ENCODE assay signal across 12 cellular contexts in the genomic region with DNA sequence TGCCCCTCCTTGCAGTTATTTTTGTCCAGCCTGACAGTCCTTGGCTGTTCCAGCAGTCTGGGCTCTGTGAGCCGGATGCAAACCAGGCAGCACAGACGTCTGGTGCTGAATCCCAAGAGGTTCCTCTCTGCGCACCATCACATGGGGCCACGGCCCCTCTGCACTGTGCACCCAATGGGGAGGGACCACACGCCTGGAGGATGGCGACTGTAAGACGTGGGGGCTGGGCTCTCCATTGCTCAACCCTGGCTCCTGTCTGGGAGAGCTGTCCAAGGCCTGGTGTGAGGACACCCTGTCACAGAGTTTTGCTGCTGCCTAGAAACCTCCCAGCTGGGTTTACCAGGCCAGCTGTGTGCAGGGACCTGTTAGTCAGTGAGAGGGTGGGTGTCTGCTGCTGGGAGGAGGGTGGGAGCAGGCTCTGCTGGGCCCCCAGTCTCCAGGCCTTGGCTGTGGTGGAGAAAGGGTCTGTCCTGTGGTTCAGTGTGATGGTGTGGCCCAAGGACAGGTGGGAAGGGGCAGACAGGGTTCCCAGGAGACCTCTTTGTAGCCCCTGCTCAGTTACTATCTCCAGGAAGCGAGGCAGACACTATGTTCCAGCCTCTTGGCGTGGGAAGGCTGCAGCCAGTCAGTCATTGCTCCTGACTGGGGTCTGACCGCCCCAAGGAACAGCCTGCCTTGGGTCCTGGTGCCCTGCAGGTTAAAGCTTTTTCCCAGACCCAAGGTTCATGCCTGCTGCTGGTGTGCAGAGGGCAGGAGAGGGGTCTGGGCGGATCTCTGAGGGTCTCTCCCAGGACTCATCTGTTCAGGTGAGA. TPM values are rescaled to one million over a fixed set of nuclear protein-coding genes. Genes with fewer than 3 reads are reported as not detected.
A peak's percentile ranks its signal among the peaks of the same experiment; 100 is the strongest.
DNase-seq lines count a peak whose midpoint lies in the region; ATAC-seq and TF ChIP-seq lines count a peak whose summit lies in the region.
"Had no signal": no experiment of that assay in that cellular context is flagged by ENCODE, and none has a peak within 500 bp of the region (broad histone marks: within the 10 kb centered on the region; RNA-seq: fewer than 3 reads in every experiment).

No MANE protein-coding gene starts in this region.

- DNase-seq in AG04450 (ENCODE audit: low read depth, low spot score) = peak; percentile 24
- peak; percentile 88 for DNase-seq in left cardiac atrium
- no peak for DNase-seq in omental fat pad (ENCODE audit: low spot score)
- no peak for DNase-seq in NOMO-1 treated with DMSO at 0.1 percent for 48 hours (lab: John Stamatoyannopoulos, UW; ENCODE audit: unreplicated experiment)
- no peak for DNase-seq in activated naive CD4-positive, alpha-beta T cell (lab: John Stamatoyannopoulos, UW)
- no peak for DNase-seq in DMS79 treated with DMSO at 0.1 percent for 48 hours (lab: John Stamatoyannopoulos, UW)
- no peak for DNase-seq in NCI-H748 treated with DMSO at 0.1 percent for 48 hours (lab: John Stamatoyannopoulos, UW)
- DNase-seq: activated CD8-positive, alpha-beta memory T cell treated with anti-CD3 and anti-CD28 coated beads, Interleukin-2, amount 50 U/mL, for 4 hours; effector CD8-positive, alpha-beta T cell had no signal

- peaks cover 13% of the 10 kb centered on the region for H3K27me3 ChIP-seq in AG04450 (ENCODE audit: control insufficient read depth, insufficient read depth, low read length)

- H3K27ac ChIP-seq in AG04450 (ENCODE audit: low read depth, low read length) (no peak overlapping the region), angular gyrus (ENCODE audit: low read depth, low read length) (peak overlapping the region; percentile 17)
- H3K27ac ChIP-seq: A549 had no signal

- CTCF ChIA-PET in AG04450 (lab: Charles Lee) = interaction anchor here (0.7 to 0.9 kb wide), 2 partner anchors 21 to 32 kb away, joined by 3 read pairs; no protein-coding TSS in a partner anchor

- ATAC-seq in left cardiac atrium (peak; percentile 86 to 92), omental fat pad (ENCODE audit: low FRiP score) (peak; percentile 64)
- ATAC-seq: A549 had no signal

- intact Hi-C loops in left cardiac atrium (cut with DNase I) = no loop called here

- TF ChIP-seq CTCF in AG04450 (IDR thresholded peaks at IDR 0.05; ENCODE audit: low read depth, low read length) (no peak), omental fat pad (IDR thresholded peaks at IDR 0.05) (no peak)

- POLR2A ChIA-PET in AG04450 (lab: Yijun Ruan, JAX) = no interaction called here

- H3K9me3 ChIP-seq in AG04450 (ENCODE audit: control insufficient read depth, insufficient read depth, low read length) = no peaks in the 10 kb centered on the region; the same call in 1 of the 2 replicates
- H3K9me3 ChIP-seq: A549 had no signal

- no peak overlapping the region for H3K4me3 ChIP-seq in AG04450 (ENCODE audit: low read depth, low read length)
- H3K4me3 ChIP-seq: A549 had no signal

RNA-seq across cellular contexts. Expression of a gene that starts 13.8 kb away (rescaled TPM):
- 0.14 TPM in 2 replicates for polyA plus RNA-seq in AG04450 (2011; rRNA removed)
- 0.17 and 0.18 TPM in 2 replicates for polyA minus RNA-seq in AG04450 (2011; rRNA and poly(A)+ RNA removed)
- 10 to 100 TPM; 19.1 to 40.0 TPM for total RNA-seq in left cardiac atrium
- 1 to 10 TPM; 3.3 to 6.5 (median 5.3) TPM for total RNA-seq in omental fat pad
- total RNA-seq: mononuclear cell had no signal

RNA-seq across cellular contexts. Expression of a gene that starts 46.2 kb away (rescaled TPM):
- polyA plus RNA-seq in AG04450 (2011; rRNA removed) = not detected in 2 replicates
- polyA minus RNA-seq in AG04450 (2011; rRNA and poly(A)+ RNA removed) = 0.18 TPM in 1 of 2 replicates, not detected in the other
- total RNA-seq in left cardiac atrium (10 to 100 TPM; 10.6 to 22.8 TPM), omental fat pad (1 to 10 TPM in 1 of 4 donors, not detected in 3; 1.3 TPM)
- polyA plus RNA-seq: A549 had no signal

RNA-seq across cellular contexts. Expression of a gene that starts 49.1 kb away (rescaled TPM):
- 67.5 and 90.3 TPM in 2 replicates for polyA plus RNA-seq in AG04450 (2011; rRNA removed)
- 172 and 255 TPM in 2 replicates for polyA minus RNA-seq in AG04450 (2011; rRNA and poly(A)+ RNA removed)
- total RNA-seq in left cardiac atrium (100 to 1,000 TPM; 206 to 343 TPM), omental fat pad (100 to 1,000 TPM; 142 to 379 (median 186) TPM)

Comparison
In these comparisons a context has a peak if more than half of its experiments do, and no peak if none do; other contexts are left out.
1. DNase-seq: peak in AG04450 (single experiment) and left cardiac atrium (single experiment); none in omental fat pad (single experiment), NOMO-1 treated with DMSO at 0.1 percent for 48 hours (single experiment), activated naive CD4-positive, alpha-beta T cell (0 of 4), DMS79 treated with DMSO at 0.1 percent for 48 hours (single experiment) and NCI-H748 treated with DMSO at 0.1 percent for 48 hours (single experiment).
2. RNA of a gene that starts 46.2 kb away (total RNA-seq): 10.6 to 22.8 TPM in left cardiac atrium; 1.3 TPM in omental fat pad; every median in the first group is over 4 times any median in the second.